ENCODE assay signal across 12 cellular contexts in genomic region chr14:39043352-39043943, GRCh38. TPM values are rescaled to one million over a fixed set of nuclear protein-coding genes. Genes with fewer than 3 reads are reported as not detected.
DNase-seq lines count a peak whose midpoint lies in the region; FAIRE-seq and TF ChIP-seq lines count a peak whose summit lies in the region.
"Had no signal": no experiment of that assay in that cellular context is flagged by ENCODE, and none has a peak within 500 bp of the region (broad histone marks: within the 10 kb centered on the region; RNA-seq: fewer than 3 reads in every experiment).

No MANE protein-coding gene starts in this region.

- TF ChIP-seq POLR2A in GM12891 (IDR thresholded peaks at IDR 0.05; ENCODE audit: low read depth, low read length): no peak

- DNase-seq in D341Med (ENCODE audit: low spot score) (peak; percentile 39), GM12891 (ENCODE audit: insufficient read length, low spot score) (no peak), NCI-H82 treated with DMSO at 0.1 percent for 48 hours (lab: John Stamatoyannopoulos, UW; ENCODE audit: unreplicated experiment) (peak; percentile 93), retinal pigment epithelial cell (ENCODE audit: low read depth) (peak; percentile 16), GM13976 (ENCODE audit: low spot score) (no peak), DMS79 (lab: John Stamatoyannopoulos, UW) (no peak)
- DNase-seq: CD8-positive, alpha-beta T cell; COR-L47; DMS53; GOT3; H9; KBM-7 had no signal

- H3K4me3 ChIP-seq in retinal pigment epithelial cell (ENCODE audit: low read length): no peak overlapping the region

- peak; percentile 56 for FAIRE-seq in GM12891 (lab: Jason Lieb, UNC)

- TF ChIP-seq CTCF in retinal pigment epithelial cell (conservative IDR thresholded peaks at IDR 0.05; ENCODE audit: low read depth, low read length): no peak
- no peak for TF ChIP-seq CTCF in GM13976 (IDR thresholded peaks at IDR 0.05; ENCODE audit: borderline replicate concordance, control extremely low read depth, extremely low read depth, insufficient read depth, missing control alignments)

- in situ Hi-C loops in GM13976 (cut with MboI; ENCODE audit: low sequenced_read_pairs, unreplicated experiment): no loop called here

TF ChIP-seq in GM12891, 5 proteins besides CTCF, POLR2A, EP300 and RAD21:
- no peak for TF ChIP-seq POU2F2 (IDR thresholded peaks at IDR 0.05; ENCODE audit: low read depth, low read length)
- TF ChIP-seq SPI1 (IDR thresholded peaks at IDR 0.05; ENCODE audit: low read depth, low read length): no peak
- no peak for TF ChIP-seq PAX5 (IDR thresholded peaks at IDR 0.05; ENCODE audit: insufficient read depth, low read length, severe bottlenecking)
- TF ChIP-seq TAF1 (IDR thresholded peaks at IDR 0.05; ENCODE audit: low read depth, low read length): no peak
- TF ChIP-seq POLR2AphosphoS5 (IDR thresholded peaks at IDR 0.05; ENCODE audit: low read depth, low read length): no peak

RNA-seq across cellular contexts. Expression of gene SEC23A, which starts 59.6 kb away (rescaled TPM):
- polyA plus RNA-seq in GM12891 (2012; ENCODE audit: low read depth, missing spikeins): 18.4 TPM

Comparison
In these comparisons a context has a peak if more than half of its experiments do, and no peak if none do; other contexts are left out.
1. DNase-seq: peak in D341Med (single experiment), NCI-H82 treated with DMSO at 0.1 percent for 48 hours (single experiment) and retinal pigment epithelial cell (single experiment); none in GM12891 (single experiment), GM13976 (single experiment) and DMS79 (single experiment).